Comparison of ENCODE assay signal across 22 cellular contexts in genomic region chr2:14804912-14805311, GRCh38.
DNase-seq lines count a peak whose midpoint lies in the region; ATAC-seq and TF ChIP-seq lines count a peak whose summit lies in the region.
"Had no signal": no experiment of that assay in that cellular context is flagged by ENCODE, and none has a peak within 500 bp of the region (broad histone marks: within the 10 kb centered on the region; RNA-seq: fewer than 3 reads in every experiment).

No MANE protein-coding gene starts in this region.

- peak; percentile 30 for DNase-seq in NCI-H510A treated with DMSO at 0.1 percent for 48 hours (lab: John Stamatoyannopoulos, UW)
- no peak for DNase-seq in NCI-H510A (lab: John Stamatoyannopoulos, UW)
- DNase-seq in NCI-H146 (lab: John Stamatoyannopoulos, UW) = peak; percentile 50
- peak; percentile 69 for DNase-seq in SHP77 treated with DMSO at 0.1 percent for 48 hours (lab: John Stamatoyannopoulos, UW)
- DNase-seq in neural crest cell (ENCODE audit: low read depth, low spot score) = no peak
- no peak for DNase-seq in activated CD4-positive, alpha-beta T cell treated with anti-CD3 and anti-CD28 coated beads, Interleukin-2, amount 10 ng/mL, durations not matched to agents 24 days and 14 days
- no peak for DNase-seq in RWPE1 (ENCODE audit: low spot score)
- DNase-seq: COR-L47, DND-41, Kasumi-1, MG63, NCI-H187 treated with DMSO at 0.1 percent for 48 hours, NCI-H2171 treated with DMSO at 0.1 percent for 48 hours, NCI-H446 treated with DMSO at 0.1 percent for 48 hours, NCI-H82, RPMI8226 had no signal

- H3K27ac Mint-ChIP-seq in neural crest cell (ENCODE audit: unreplicated experiment) = peak overlapping the region; percentile 29
- H3K27ac Mint-ChIP-seq in activated CD4-positive, alpha-beta T cell treated with anti-CD3 and anti-CD28 coated beads, Interleukin-2, amount 10 ng/mL, durations not matched to agents 24 days and 14 days = no peak overlapping the region
- H3K27ac Mint-ChIP-seq: B cell; T-helper 1 cell treated with Interleukin-12 subunit alpha and Interleukin-12 subunit beta and Interleukin-4 antibody, amounts not matched to agents 30 μg/mL and 1 μg/mL, for 36 hours had no signal

- peaks cover under 1% of the 10 kb centered on the region for H3K36me3 Mint-ChIP-seq in neural crest cell (ENCODE audit: low read depth)
- H3K36me3 Mint-ChIP-seq in activated CD4-positive, alpha-beta T cell treated with anti-CD3 and anti-CD28 coated beads, Interleukin-2, amount 10 ng/mL, durations not matched to agents 24 days and 14 days (ENCODE audit: low read depth) = no peaks in the 10 kb centered on the region
- H3K36me3 Mint-ChIP-seq: CD14-positive monocyte had no signal

- no peak for ATAC-seq in HG03457 (IDR thresholded peaks at IDR 0.05; ENCODE audit: unreplicated experiment)
- ATAC-seq: GM12878 had no signal

- no peaks in the 10 kb centered on the region for H3K27me3 Mint-ChIP-seq in neural crest cell (ENCODE audit: low read depth)
- H3K27me3 Mint-ChIP-seq in activated CD4-positive, alpha-beta T cell treated with anti-CD3 and anti-CD28 coated beads, Interleukin-2, amount 10 ng/mL, durations not matched to agents 24 days and 14 days = no peaks in the 10 kb centered on the region
- H3K27me3 Mint-ChIP-seq: B cell had no signal

- H3K27ac ChIP-seq in RWPE1 = no peak overlapping the region
- H3K27ac ChIP-seq: SJSA1 had no signal

- intact Hi-C loops in activated CD4-positive, alpha-beta T cell treated with anti-CD3 and anti-CD28 coated beads, Interleukin-2, amount 10 ng/mL, durations not matched to agents 24 days and 14 days (cut with micrococcal nuclease) = no loop called here

- TF ChIP-seq CTCF in neural crest cell (conservative IDR thresholded peaks at IDR 0.05) (no peak), RWPE1 (conservative IDR thresholded peaks at IDR 0.05; ENCODE audit: low read depth) (no peak)

- no peaks in the 10 kb centered on the region for H3K4me1 Mint-ChIP-seq in neural crest cell
- no peaks in the 10 kb centered on the region for H3K4me1 Mint-ChIP-seq in activated CD4-positive, alpha-beta T cell treated with anti-CD3 and anti-CD28 coated beads, Interleukin-2, amount 10 ng/mL, durations not matched to agents 24 days and 14 days
- H3K4me1 Mint-ChIP-seq: B cell, CD14-positive monocyte had no signal

- no peak overlapping the region for H3K4me3 Mint-ChIP-seq in neural crest cell
- H3K4me3 Mint-ChIP-seq in activated CD4-positive, alpha-beta T cell treated with anti-CD3 and anti-CD28 coated beads, Interleukin-2, amount 10 ng/mL, durations not matched to agents 24 days and 14 days = no peak overlapping the region
- H3K4me3 Mint-ChIP-seq: B cell; CD14-positive monocyte; T-helper 1 cell treated with Interleukin-12 subunit alpha and Interleukin-12 subunit beta and Interleukin-4 antibody, amounts not matched to agents 30 μg/mL and 1 μg/mL, for 36 hours had no signal

- peaks cover 5% of the 10 kb centered on the region for H3K9me3 Mint-ChIP-seq in neural crest cell
- H3K9me3 Mint-ChIP-seq in activated CD4-positive, alpha-beta T cell treated with anti-CD3 and anti-CD28 coated beads, Interleukin-2, amount 10 ng/mL, durations not matched to agents 24 days and 14 days = peaks cover 4% of the 10 kb centered on the region

- POLR2A ChIA-PET in RWPE1 (lab: Yijun Ruan, JAX; ENCODE audit: low non-redundant PET) = no interaction called here

- CTCF ChIA-PET in RWPE1 (lab: Yijun Ruan, JAX) = interaction anchor here (0.6 kb wide), 1 partner anchor 235 kb away, joined by 4 read pairs; no protein-coding TSS in a partner anchor

Comparison
In these comparisons a context has a peak if more than half of its experiments do, and no peak if none do; other contexts are left out.
1. DNase-seq: peak in NCI-H510A treated with DMSO at 0.1 percent for 48 hours (single experiment), NCI-H146 (single experiment) and SHP77 treated with DMSO at 0.1 percent for 48 hours (single experiment); none in NCI-H510A (single experiment), neural crest cell (single experiment), activated CD4-positive, alpha-beta T cell treated with anti-CD3 and anti-CD28 coated beads, Interleukin-2, amount 10 ng/mL, durations not matched to agents 24 days and 14 days (single experiment) and RWPE1 (single experiment).